ENCODE assay signal across 8 cellular contexts in genomic region chr19:55581145-55581827, GRCh38. TPM values are rescaled to one million over a fixed set of nuclear protein-coding genes. Genes with fewer than 3 reads are reported as not detected.
DNase-seq lines count a peak whose midpoint lies in the region; ATAC-seq and TF ChIP-seq lines count a peak whose summit lies in the region.

No MANE protein-coding gene starts in this region.

- no peak for TF ChIP-seq POLR2A in breast epithelium (IDR thresholded peaks at IDR 0.05)

- intact Hi-C loops in breast epithelium (cut with DNase I; ENCODE audit: low total_unique reads), result no loop called here

- H3K4me3 ChIP-seq in breast epithelium (peak overlapping the region; percentile 85 to 94 (median 88)), mesodermal cell (ENCODE audit: extremely low read depth, insufficient read depth, low read length, poor library complexity, severe bottlenecking) (peak overlapping the region; percentile 97)

- DNase-seq in breast epithelium (ENCODE audit: low spot score in 2 of 2), result no peak
- no peak for DNase-seq in epidermal melanocyte (ENCODE audit: insufficient read length, low spot score)

- H3K27ac ChIP-seq in C4-2B, result peak overlapping the region; percentile 63
- H3K27ac ChIP-seq in breast epithelium, result peak overlapping the region; percentile 93 to 94
- H3K27ac ChIP-seq in mesodermal cell (ENCODE audit: low read depth, low read length, severe bottlenecking), result peak overlapping the region; percentile 79

- WGBS in mesodermal cell (ENCODE audit: insufficient coverage in 2 of 2), 2 experiments, result 44 to 46% methylated on average over 11 of the region's 12 CpGs

- no peak for ATAC-seq in GM19455 (IDR thresholded peaks at IDR 0.05; ENCODE audit: unreplicated experiment)
- no peak for ATAC-seq in GM18511 (IDR thresholded peaks at IDR 0.05; ENCODE audit: unreplicated experiment)
- ATAC-seq in GM21515 (IDR thresholded peaks at IDR 0.05; ENCODE audit: unreplicated experiment), result no peak

- H3K36me3 ChIP-seq in breast epithelium (peaks cover 13% of the 10 kb centered on the region), mesodermal cell (ENCODE audit: control insufficient read depth, insufficient read depth, low read length) (peaks cover 21% of the 10 kb centered on the region)

- H3K4me1 ChIP-seq in breast epithelium (peaks cover 3 to 7% of the 10 kb centered on the region in 2 donors), mesodermal cell (ENCODE audit: control insufficient read depth, insufficient read depth, low read length, poor library complexity, severe bottlenecking) (no peaks in the 10 kb centered on the region)

- peaks cover 0 to 4% of the 10 kb centered on the region in 2 donors for H3K9me3 ChIP-seq in breast epithelium
- no peaks in the 10 kb centered on the region for H3K9me3 ChIP-seq in mesodermal cell (ENCODE audit: control insufficient read depth, low read length)

- no peaks in the 10 kb centered on the region for H3K27me3 ChIP-seq in breast epithelium

- TF ChIP-seq RAD21 in Ishikawa (IDR thresholded peaks at IDR 0.05; ENCODE audit: low read depth), result no peak

- no peak for TF ChIP-seq CTCF in C4-2B (conservative IDR thresholded peaks at IDR 0.05)
- TF ChIP-seq CTCF in breast epithelium (IDR thresholded peaks at IDR 0.05), result no peak

- TF ChIP-seq EP300 in Ishikawa (IDR thresholded peaks at IDR 0.05; ENCODE audit: borderline replicate concordance), result no peak; the same call in 1 of the 2 replicates

TF ChIP-seq in Ishikawa, 13 proteins besides CTCF, POLR2A, EP300 and RAD21:
- TF ChIP-seq REST (IDR thresholded peaks at IDR 0.05; ENCODE audit: low read depth) (peak; percentile 97), ZBTB7A (IDR thresholded peaks at IDR 0.05; ENCODE audit: low read depth) (no peak), CEBPB (IDR thresholded peaks at IDR 0.05) (no peak), MAX (IDR thresholded peaks at IDR 0.05) (0 out of 2 replicates have a peak, but pooled peaks have one; percentile 16), USF1 (IDR thresholded peaks at IDR 0.05) (no peak)

RNA-seq across cellular contexts. Expression of gene ZNF579, which starts 0.6 kb away (rescaled TPM):
- total RNA-seq in breast epithelium, result 1 to 10 TPM; 1.6 to 2.3 (median 1.6) TPM
- 20.6 TPM for polyA plus RNA-seq in mesodermal cell (2013, experiment 1 of 2)
- polyA plus RNA-seq in mesodermal cell (2013, experiment 2 of 2), result 16.8 TPM

RNA-seq across cellular contexts. Expression of gene FIZ1, which starts 18.0 kb away (rescaled TPM):
- 1 to 10 TPM; 3.7 to 7.5 (median 6.1) TPM for total RNA-seq in breast epithelium
- polyA plus RNA-seq in mesodermal cell (2013, experiment 1 of 2), result 13.6 TPM
- polyA plus RNA-seq in mesodermal cell (2013, experiment 2 of 2), result 11.9 TPM

RNA-seq across cellular contexts. Expression of gene ZNF524, which starts 18.8 kb away (rescaled TPM):
- 10 to 100 TPM; 22.3 to 25.6 (median 25.4) TPM for total RNA-seq in breast epithelium
- polyA plus RNA-seq in mesodermal cell (2013, experiment 1 of 2), result 7.8 TPM
- polyA plus RNA-seq in mesodermal cell (2013, experiment 2 of 2), result 5.7 TPM

RNA-seq across cellular contexts. Expression of gene ZNF865, which starts 24.2 kb away (rescaled TPM):
- total RNA-seq in breast epithelium, result 1 to 10 TPM; 3.2 to 5.0 (median 3.9) TPM
- polyA plus RNA-seq in mesodermal cell (2013, experiment 1 of 2), result 10.3 TPM
- polyA plus RNA-seq in mesodermal cell (2013, experiment 2 of 2), result 8.9 TPM

RNA-seq across cellular contexts. Expression of gene SBK3, which starts 35.9 kb away (rescaled TPM):
- total RNA-seq in breast epithelium, result 1 to 10 TPM in 1 of 3 donors, not detected in 2; 1.3 TPM
- polyA plus RNA-seq in mesodermal cell (2013, experiment 1 of 2), result 0.44 TPM
- polyA plus RNA-seq in mesodermal cell (2013, experiment 2 of 2), result 1.1 TPM
